ENCODE assay signal across 8 cellular contexts in the genomic region with DNA sequence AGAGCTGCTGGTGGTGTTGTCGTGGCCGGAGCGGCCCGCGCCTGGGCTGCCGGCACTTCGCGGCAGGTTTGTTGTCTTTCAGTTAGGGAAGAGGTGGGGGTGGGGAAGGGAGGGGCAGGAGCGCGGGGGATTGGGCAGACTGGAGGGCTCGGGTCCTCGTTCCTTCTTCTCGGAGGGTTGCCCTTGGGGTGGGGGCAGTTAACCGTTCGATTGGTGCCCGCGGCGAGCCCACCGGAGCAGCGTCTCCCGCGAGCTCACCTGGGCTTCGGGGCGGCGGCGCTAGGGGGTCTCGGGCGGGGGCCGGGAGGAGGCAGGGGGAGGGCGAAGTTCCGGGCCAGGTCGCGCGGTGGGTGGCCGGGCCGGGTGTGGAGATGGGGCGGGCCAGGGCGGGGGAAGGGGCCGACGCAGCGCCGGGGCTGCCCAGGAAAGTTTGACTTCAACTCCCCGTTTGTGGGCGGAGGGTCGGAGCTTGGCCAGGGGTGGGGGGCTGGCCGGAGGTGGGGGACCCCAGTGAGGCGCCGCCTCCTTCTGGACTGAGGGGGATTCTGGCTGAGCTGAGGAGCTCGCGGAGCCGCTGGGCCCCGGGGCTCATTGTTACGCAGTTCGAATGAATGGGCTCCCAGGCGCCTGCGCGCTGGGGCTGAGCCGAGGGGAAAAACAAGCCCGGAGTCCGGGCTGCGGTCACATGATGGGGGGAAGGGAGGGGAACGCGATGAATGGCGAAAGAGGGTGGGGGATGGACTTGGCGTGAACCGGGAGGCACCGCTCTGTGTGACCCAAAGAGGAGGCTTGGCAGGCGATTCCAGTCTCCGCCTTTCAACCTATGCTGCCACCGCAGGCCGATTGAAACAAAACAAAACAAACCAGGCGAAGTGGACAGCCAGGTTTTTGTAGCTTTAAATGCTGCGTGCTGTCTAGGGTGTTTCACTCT. TPM values are rescaled to one million over a fixed set of nuclear protein-coding genes. Genes with fewer than 3 reads are reported as not detected.
DNase-seq lines count a peak whose midpoint lies in the region; ATAC-seq and TF ChIP-seq lines count a peak whose summit lies in the region.

No MANE protein-coding gene starts in this region.

- H3K4me3 ChIP-seq in parathyroid adenoma (ENCODE audit: low read depth, low read length) = peak overlapping the region; percentile 91
- peak overlapping the region; percentile 95 to 97 for H3K4me3 ChIP-seq in tibial artery

- H3K9me3 ChIP-seq in parathyroid adenoma (ENCODE audit: control insufficient read depth, low read length) = no peaks in the 10 kb centered on the region
- no peaks in the 10 kb centered on the region for H3K9me3 ChIP-seq in tibial artery

- TF ChIP-seq CTCF in parathyroid adenoma (IDR thresholded peaks at IDR 0.05) (no peak), tibial artery (IDR thresholded peaks at IDR 0.05) (no peak)

- peak overlapping the region; percentile 67 for H3K4me2 ChIP-seq in parathyroid adenoma (ENCODE audit: low read length)

- intact Hi-C loops in cardiac septum (cut with DNase I) = no loop called here
- intact Hi-C loops in tibial artery (cut with DNase I; ENCODE audit: low total_unique reads) = no loop called here

- peak; percentile 27 for ATAC-seq in HG02678 (IDR thresholded peaks at IDR 0.05; ENCODE audit: unreplicated experiment)

- peaks cover 28% of the 10 kb centered on the region for H3K4me1 ChIP-seq in parathyroid adenoma
- peaks cover 0 to 52% (median 27%) of the 10 kb centered on the region in 4 donors for H3K4me1 ChIP-seq in tibial artery

- H2AFZ ChIP-seq in parathyroid adenoma = peak overlapping the region; percentile 74

- H3K36me3 ChIP-seq in parathyroid adenoma (ENCODE audit: control insufficient read depth, insufficient read depth, low read length) = no peaks in the 10 kb centered on the region
- H3K36me3 ChIP-seq in tibial artery = no peaks in the 10 kb centered on the region

- peak overlapping the region; percentile 23 for H3K27ac ChIP-seq in adipose tissue (ENCODE audit: low read depth, low read length)
- peak overlapping the region; percentile 95 for H3K27ac ChIP-seq in parathyroid adenoma
- peak overlapping the region; percentile 98 to 100 for H3K27ac ChIP-seq in tibial artery

- peaks cover 31% of the 10 kb centered on the region for H3K79me2 ChIP-seq in parathyroid adenoma

- 0 to 1% (median 1%) methylated on average over 62 to 73 of the region's 73 CpGs for WGBS in adipose tissue, 3 donors

- DNase-seq in GM03348 (ENCODE audit: low spot score) = peak; percentile 93
- peak; percentile 96 for DNase-seq in NCI-H146 (lab: John Stamatoyannopoulos, UW)
- DNase-seq in T follicular helper cell (ENCODE audit: low read depth) = peak; percentile 76
- DNase-seq in cardiac septum (ENCODE audit: low spot score) = peak; percentile 99
- DNase-seq in tibial artery = peak; percentile 98 to 99

- H3K9ac ChIP-seq in parathyroid adenoma = peak overlapping the region; percentile 92

- H3K27me3 ChIP-seq in parathyroid adenoma (ENCODE audit: control insufficient read depth, insufficient read depth, low read length) (no peaks in the 10 kb centered on the region), tibial artery (no peaks in the 10 kb centered on the region)

RNA-seq across cellular contexts. Expression of gene HBP1, which starts 0.6 kb away (rescaled TPM):
- 10 to 100 TPM; 25.3 to 65.2 (median 42.7) TPM for polyA plus RNA-seq in adipose tissue
- total RNA-seq in cardiac septum = 45.4 TPM

Comparison
In these comparisons a context has a peak if more than half of its experiments do, and no peak if none do; other contexts are left out.
1. Peak in every context shown above with its lines: DNase-seq, ATAC-seq, H3K4me3 ChIP-seq and H3K27ac ChIP-seq.
2. H3K27ac ChIP-seq: peak in every context shown above with its lines; median percentile 99 in tibial artery; 95 in parathyroid adenoma; 23 in adipose tissue.